In genomic region chr2:158202151-158202778, GRCh38 we compare ENCODE assay signal across 17 cellular contexts.
A peak's percentile ranks its signal among the peaks of the same experiment; 100 is the strongest.
DNase-seq lines count a peak whose midpoint lies in the region; TF ChIP-seq lines count a peak whose summit lies in the region.
"Had no signal": no experiment of that assay in that cellular context is flagged by ENCODE, and none has a peak within 500 bp of the region (broad histone marks: within the 10 kb centered on the region; RNA-seq: fewer than 3 reads in every experiment).

No MANE protein-coding gene starts in this region.

- H3K27me3 ChIP-seq in WERI-Rb-1 (ENCODE audit: insufficient read depth, low read depth, severe bottlenecking): no peaks in the 10 kb centered on the region
- H3K27me3 ChIP-seq: esophagus squamous epithelium, upper lobe of right lung had no signal

- DNase-seq in NCI-H1694 treated with DMSO at 0.1 percent for 48 hours (lab: John Stamatoyannopoulos, UW): peak; percentile 28
- no peak for DNase-seq in NCI-H1694 (lab: John Stamatoyannopoulos, UW)
- peak; percentile 89 for DNase-seq in NCI-H69 (lab: John Stamatoyannopoulos, UW)
- DNase-seq in choroid plexus epithelial cell (ENCODE audit: low read depth): peak; percentile 76
- DNase-seq in pulmonary artery endothelial cell (ENCODE audit: low read depth, low spot score): peak; percentile 15
- no peak for DNase-seq in activated CD4-positive, alpha-beta T cell treated with anti-CD3 and anti-CD28 coated beads, Interleukin-2, amount 10 ng/mL, durations not matched to agents 24 days and 14 days
- DNase-seq in WERI-Rb-1: no peak
- DNase-seq in NK-92 (lab: John Stamatoyannopoulos, UW; ENCODE audit: unreplicated experiment): no peak
- DNase-seq: activated CD8-positive, alpha-beta T cell treated with anti-CD3 and anti-CD28 coated beads for 36 hours; activated gamma-delta T cell; esophagus squamous epithelium; GOT3; NCI-H1436; stimulated activated CD4-positive, alpha-beta T cell treated with anti-CD3 and anti-CD28 coated beads, Interleukin-2, amount 100 ng/mL, for 24 hours; upper lobe of right lung had no signal

- no peak overlapping the region for H3K27ac Mint-ChIP-seq in activated CD4-positive, alpha-beta T cell treated with anti-CD3 and anti-CD28 coated beads, Interleukin-2, amount 10 ng/mL, durations not matched to agents 24 days and 14 days
- H3K27ac Mint-ChIP-seq: activated CD8-positive, alpha-beta T cell treated with anti-CD3 and anti-CD28 coated beads for 36 hours had no signal

- H3K4me3 ChIP-seq in choroid plexus epithelial cell (ENCODE audit: low read depth, low read length) (no peak overlapping the region), WERI-Rb-1 (ENCODE audit: low read depth, low read length) (no peak overlapping the region)
- H3K4me3 ChIP-seq: A549, esophagus squamous epithelium, prostate gland, upper lobe of right lung had no signal

- no peaks in the 10 kb centered on the region for H3K9me3 Mint-ChIP-seq in activated CD4-positive, alpha-beta T cell treated with anti-CD3 and anti-CD28 coated beads, Interleukin-2, amount 10 ng/mL, durations not matched to agents 24 days and 14 days
- H3K9me3 Mint-ChIP-seq: activated CD8-positive, alpha-beta T cell treated with anti-CD3 and anti-CD28 coated beads for 36 hours had no signal

- H3K36me3 Mint-ChIP-seq in activated CD4-positive, alpha-beta T cell treated with anti-CD3 and anti-CD28 coated beads, Interleukin-2, amount 10 ng/mL, durations not matched to agents 24 days and 14 days (ENCODE audit: low read depth): no peaks in the 10 kb centered on the region

- no peaks in the 10 kb centered on the region for H3K9me3 ChIP-seq in WERI-Rb-1 (ENCODE audit: severe bottlenecking)
- H3K9me3 ChIP-seq: A549, esophagus squamous epithelium, prostate gland, upper lobe of right lung had no signal

- intact Hi-C loops in activated CD4-positive, alpha-beta T cell treated with anti-CD3 and anti-CD28 coated beads, Interleukin-2, amount 10 ng/mL, durations not matched to agents 24 days and 14 days (cut with micrococcal nuclease): no loop called here

- no peaks in the 10 kb centered on the region for H3K36me3 ChIP-seq in WERI-Rb-1
- H3K36me3 ChIP-seq: esophagus squamous epithelium, prostate gland, upper lobe of right lung had no signal

- peaks cover 25% of the 10 kb centered on the region for H3K27me3 Mint-ChIP-seq in activated CD4-positive, alpha-beta T cell treated with anti-CD3 and anti-CD28 coated beads, Interleukin-2, amount 10 ng/mL, durations not matched to agents 24 days and 14 days

- TF ChIP-seq CTCF in choroid plexus epithelial cell (conservative IDR thresholded peaks at IDR 0.05; ENCODE audit: low read depth, low read length): no peak
- TF ChIP-seq CTCF in WERI-Rb-1 (IDR thresholded peaks at IDR 0.05; ENCODE audit: low read depth, low read length): no peak

- no peak overlapping the region for H3K27ac ChIP-seq in WERI-Rb-1
- H3K27ac ChIP-seq: A549, esophagus squamous epithelium, prostate gland, upper lobe of right lung had no signal

- H3K4me1 Mint-ChIP-seq in activated CD4-positive, alpha-beta T cell treated with anti-CD3 and anti-CD28 coated beads, Interleukin-2, amount 10 ng/mL, durations not matched to agents 24 days and 14 days: no peaks in the 10 kb centered on the region

- no peak overlapping the region for H3K4me3 Mint-ChIP-seq in activated CD4-positive, alpha-beta T cell treated with anti-CD3 and anti-CD28 coated beads, Interleukin-2, amount 10 ng/mL, durations not matched to agents 24 days and 14 days
- H3K4me3 Mint-ChIP-seq: activated CD8-positive, alpha-beta T cell treated with anti-CD3 and anti-CD28 coated beads for 36 hours had no signal

Comparison
In these comparisons a context has a peak if more than half of its experiments do, and no peak if none do; other contexts are left out.
1. DNase-seq: peak in NCI-H1694 treated with DMSO at 0.1 percent for 48 hours (single experiment), NCI-H69 (single experiment), choroid plexus epithelial cell (single experiment) and pulmonary artery endothelial cell (single experiment); none in NCI-H1694 (single experiment), activated CD4-positive, alpha-beta T cell treated with anti-CD3 and anti-CD28 coated beads, Interleukin-2, amount 10 ng/mL, durations not matched to agents 24 days and 14 days (single experiment), WERI-Rb-1 (single experiment) and NK-92 (single experiment).